1 cellular context compared by ENCODE assay signal in genomic region chr10:103367379-103367781, GRCh38.
TF ChIP-seq lines count a peak whose summit lies in the region.

No MANE protein-coding gene starts in this region.

TF ChIP-seq in HEK293, 187 proteins besides CTCF, POLR2A, EP300 and RAD21 (continued from another document):
- TF ChIP-seq PRDM2 (tag by site-specific recombination; IDR thresholded peaks at IDR 0.05; ENCODE audit: borderline replicate concordance) (no peak), ZNF664 (tag by site-specific recombination; IDR thresholded peaks at IDR 0.05) (peak; percentile 42; the same call in 1 of the 2 replicates), GLI4 (tag by site-specific recombination; IDR thresholded peaks at IDR 0.05) (no peak), ZNF2 (tag by site-specific recombination; IDR thresholded peaks at IDR 0.05) (0 out of 2 replicates have a peak, but pooled peaks have one; percentile 79), ZNF518A (tag by site-specific recombination; conservative IDR thresholded peaks at IDR 0.05; ENCODE audit: low read depth) (peak; percentile 72), ZNF580 (tag by site-specific recombination; IDR thresholded peaks at IDR 0.05) (no peak), ZNF830 (tag by site-specific recombination; IDR thresholded peaks at IDR 0.05; ENCODE audit: low read depth) (no peak), GLI2 (tag by site-specific recombination; IDR thresholded peaks at IDR 0.05; ENCODE audit: borderline replicate concordance, low read depth) (no peak), ZNF121 (tag by site-specific recombination; IDR thresholded peaks at IDR 0.05) (no peak), ZNF24 (tag by site-specific recombination; IDR thresholded peaks at IDR 0.05) (0 out of 2 replicates have a peak, but pooled peaks have one; percentile 72), ZNF48 (tag by site-specific recombination; IDR thresholded peaks at IDR 0.05) (no peak), GLIS1 (tag by site-specific recombination; IDR thresholded peaks at IDR 0.05) (no peak), ZNF169 (tag by site-specific recombination; IDR thresholded peaks at IDR 0.05) (no peak), ZNF692 (tag by site-specific recombination; IDR thresholded peaks at IDR 0.05) (0 out of 2 replicates have a peak, but pooled peaks have one; percentile 11), ZNF529 (tag by site-specific recombination; IDR thresholded peaks at IDR 0.05; ENCODE audit: insufficient replicate concordance) (no peak), PATZ1 (tag by site-specific recombination; IDR thresholded peaks at IDR 0.05) (no peak), ZNF223 (tag by site-specific recombination; IDR thresholded peaks at IDR 0.05) (no peak), SETDB1 (IDR thresholded peaks at IDR 0.05; ENCODE audit: insufficient read length, low read length) (peak; percentile 72), HOXC10 (CRISPR knock-in tag; IDR thresholded peaks at IDR 0.05) (no peak), ZFHX2 (tag by site-specific recombination; conservative IDR thresholded peaks at IDR 0.05) (no peak), SP7 (tag by site-specific recombination; IDR thresholded peaks at IDR 0.05) (peak; percentile 69; the same call in 1 of the 2 replicates), ZNF335 (tag by site-specific recombination; conservative IDR thresholded peaks at IDR 0.05) (peak; percentile 99), ZNF514 (tag by site-specific recombination; IDR thresholded peaks at IDR 0.05) (no peak), ZSCAN23 (tag by site-specific recombination; IDR thresholded peaks at IDR 0.05) (peak; percentile 68; the same call in 1 of the 2 replicates)
